Comparison of ENCODE assay signal across 14 cellular contexts in genomic region chr7:144824360-144824759, GRCh38. TPM values are rescaled to one million over a fixed set of nuclear protein-coding genes. Genes with fewer than 3 reads are reported as not detected.
A peak's percentile ranks its signal among the peaks of the same experiment; 100 is the strongest.
DNase-seq lines count a peak whose midpoint lies in the region; ATAC-seq lines count a peak whose summit lies in the region.
"Had no signal": no experiment of that assay in that cellular context is flagged by ENCODE, and none has a peak within 500 bp of the region (broad histone marks: within the 10 kb centered on the region; RNA-seq: fewer than 3 reads in every experiment).

No MANE protein-coding gene starts in this region.

- no CpG with 5 or more reads among the region's 3 CpGs for WGBS in trophoblast cell (ENCODE audit: extremely low coverage, insufficient coverage, insufficient read length)

- H2AK5ac ChIP-seq in trophoblast cell (ENCODE audit: low read length) = no peak overlapping the region

- no peak for ATAC-seq in HG03025 (IDR thresholded peaks at IDR 0.05; ENCODE audit: low FRiP score, unreplicated experiment)
- ATAC-seq: activated CD8-positive, alpha-beta memory T cell treated with anti-CD3 and anti-CD28 coated beads, Interleukin-2, amount 10 ng/mL, durations not matched to agents 7 days and 5 days; natural killer cell had no signal

- no peak overlapping the region for H2BK120ac ChIP-seq in trophoblast cell (ENCODE audit: insufficient read depth, low read length, poor library complexity)

- no peak overlapping the region for H2BK12ac ChIP-seq in trophoblast cell (ENCODE audit: low read length)

- DNase-seq in HCEC 1CT (peak; percentile 73), amniotic epithelial cell (ENCODE audit: low read depth) (peak; percentile 52), glomerular visceral epithelial cell (ENCODE audit: extremely low spot score) (peak; percentile 74), trophoblast cell (no peak), 8988T (no peak)
- DNase-seq in activated CD8-positive, alpha-beta memory T cell treated with anti-CD3 and anti-CD28 coated beads for 24 hours = no peak
- DNase-seq: activated CD8-positive, alpha-beta memory T cell treated with anti-CD3 and anti-CD28 coated beads, Interleukin-2, amount 10 ng/mL, durations not matched to agents 7 days and 5 days; caudate nucleus; CD4-positive, CD25-positive, alpha-beta regulatory T cell; natural killer cell; NCI-H526; stimulated activated CD4-positive, alpha-beta T cell treated with anti-CD3 and anti-CD28 coated beads, Interleukin-2, amount 100 ng/mL, for 24 hours had no signal

- peaks cover 31% of the 10 kb centered on the region for H3K4me1 ChIP-seq in ACC112 (ENCODE audit: control insufficient read depth, insufficient read depth, low read length, unreplicated experiment)
- H3K4me1 ChIP-seq in trophoblast cell (ENCODE audit: control insufficient read depth in 1 of 2, insufficient read depth in 2 of 2, low read length in 2 of 2) = peaks cover 0 to 5% of the 10 kb centered on the region in 2 experiments

- no peak overlapping the region for H4K91ac ChIP-seq in trophoblast cell (ENCODE audit: low read depth, low read length)

- no peaks in the 10 kb centered on the region for H3K79me2 ChIP-seq in ACC112 (ENCODE audit: control insufficient read depth, insufficient read depth, low read length, unreplicated experiment)
- no peaks in the 10 kb centered on the region for H3K79me2 ChIP-seq in trophoblast cell (ENCODE audit: control insufficient read depth, insufficient read depth, low read length, poor library complexity)

- no peak overlapping the region for H3K4ac ChIP-seq in trophoblast cell (ENCODE audit: low read depth, low read length)

- H3K79me1 ChIP-seq in trophoblast cell (ENCODE audit: low read length) = peaks cover 1% of the 10 kb centered on the region

- no peak overlapping the region for H3K23ac ChIP-seq in trophoblast cell (ENCODE audit: low read length)

- H4K8ac ChIP-seq in trophoblast cell (ENCODE audit: low read depth, low read length) = no peak overlapping the region

- H2BK5ac ChIP-seq in trophoblast cell (ENCODE audit: low read depth, low read length, poor library complexity) = no peak overlapping the region

- no peak overlapping the region for H3K9ac ChIP-seq in trophoblast cell (ENCODE audit: low read length)

- no peak overlapping the region for H3K14ac ChIP-seq in trophoblast cell (ENCODE audit: low read length)

- H3K27ac ChIP-seq in ACC112 (ENCODE audit: low read depth, low read length) (peak overlapping the region; percentile 15; the same call in 1 of the 2 replicates), trophoblast cell (ENCODE audit: low read depth, low read length) (no peak overlapping the region)

- H3K18ac ChIP-seq in trophoblast cell (ENCODE audit: low read length) = no peak overlapping the region

- no peaks in the 10 kb centered on the region for H3K27me3 ChIP-seq in ACC112 (ENCODE audit: insufficient read depth, low read length)
- no peaks in the 10 kb centered on the region for H3K27me3 ChIP-seq in trophoblast cell (ENCODE audit: insufficient read depth, low read length)

- H3K4me3 ChIP-seq in ACC112 (ENCODE audit: low read depth, low read length) (no peak overlapping the region), trophoblast cell (ENCODE audit: low read depth, low read length) (no peak overlapping the region)

- H3K36me3 ChIP-seq in ACC112 (ENCODE audit: insufficient read depth, low read length) (no peaks in the 10 kb centered on the region), trophoblast cell (ENCODE audit: control insufficient read depth in 1 of 2, insufficient read depth in 2 of 2, low read length in 2 of 2) (no peaks in the 10 kb centered on the region)

- no peak overlapping the region for H4K12ac ChIP-seq in trophoblast cell (ENCODE audit: low read depth, low read length)

- no peaks in the 10 kb centered on the region for H3K9me3 ChIP-seq in trophoblast cell (ENCODE audit: insufficient read depth, low read depth, low read length)

- H2AFZ ChIP-seq in ACC112 (ENCODE audit: low read length, unreplicated experiment) (peak overlapping the region; percentile 61), trophoblast cell (ENCODE audit: insufficient read depth, low read length, poor library complexity) (no peak overlapping the region)

- H3K4me2 ChIP-seq in trophoblast cell (ENCODE audit: low read length) = no peak overlapping the region

RNA-seq across cellular contexts. Expression of gene TPK1, which starts 11.5 kb away (rescaled TPM):
- polyA plus RNA-seq in trophoblast cell (2013) = 2.2 and 2.4 TPM in 2 replicates

Comparison
In these comparisons a context has a peak if more than half of its experiments do, and no peak if none do; other contexts are left out.
1. DNase-seq: peak in HCEC 1CT (single experiment), amniotic epithelial cell (single experiment) and glomerular visceral epithelial cell (single experiment); none in activated CD8-positive, alpha-beta memory T cell treated with anti-CD3 and anti-CD28 coated beads for 24 hours (single experiment), trophoblast cell (0 of 2) and 8988T (single experiment).